Comparison of ENCODE assay signal across 24 cellular contexts in the genomic region with DNA sequence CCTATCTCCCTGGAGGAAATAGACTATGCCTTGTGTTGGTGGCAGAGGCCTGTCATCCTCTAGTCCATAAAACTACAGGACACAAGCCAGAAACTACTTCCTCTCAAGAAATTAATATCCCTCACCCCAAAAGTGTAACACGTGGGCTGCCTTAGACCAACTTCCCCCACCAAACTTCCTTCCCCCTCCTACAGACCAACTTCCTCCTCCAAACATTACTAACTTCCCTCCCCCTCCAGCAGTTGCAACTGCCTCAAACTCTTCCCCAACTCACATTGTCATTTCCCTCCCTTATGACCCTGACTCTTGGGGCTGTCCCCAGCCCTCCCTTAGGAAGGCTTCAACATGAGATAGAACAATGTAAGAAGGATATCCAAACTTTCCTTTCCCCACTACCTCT. TPM values are rescaled to one million over a fixed set of nuclear protein-coding genes. Genes with fewer than 3 reads are reported as not detected.
DNase-seq lines count a peak whose midpoint lies in the region; ATAC-seq, FAIRE-seq and TF ChIP-seq lines count a peak whose summit lies in the region.
"Had no signal": no experiment of that assay in that cellular context is flagged by ENCODE, and none has a peak within 500 bp of the region (broad histone marks: within the 10 kb centered on the region; RNA-seq: fewer than 3 reads in every experiment).

No MANE protein-coding gene starts in this region.

- no peak for TF ChIP-seq CTCF in left ventricle myocardium inferior (IDR thresholded peaks at IDR 0.05; ENCODE audit: borderline replicate concordance)
- TF ChIP-seq CTCF in left lung (IDR thresholded peaks at IDR 0.05), result no peak
- TF ChIP-seq CTCF in upper lobe of right lung (IDR thresholded peaks at IDR 0.05), result no peak

- no peak overlapping the region for H3K27ac Mint-ChIP-seq in T-helper 17 cell
- H3K27ac Mint-ChIP-seq: activated CD4-positive, alpha-beta memory T cell treated with anti-CD3 and anti-CD28 coated beads for 36 hours; activated T-cell treated with anti-CD3 and anti-CD28 coated beads, Interleukin-2, amount 50 U/mL, for 24 hours; stimulated activated naive CD8-positive, alpha-beta T cell treated with anti-CD3 and anti-CD28 coated beads, Interleukin-15, Interleukin-2, amounts not matched to agents 100 ng/mL and 50 ng/mL, for 24 hours had no signal

- H3K4me1 ChIP-seq in left ventricle myocardium inferior (no peaks in the 10 kb centered on the region), left lung (peaks cover 0 to 56% of the 10 kb centered on the region in 2 donors), upper lobe of right lung (no peaks in the 10 kb centered on the region)
- H3K4me1 ChIP-seq: esophagus muscularis mucosa had no signal

- DNase-seq in Right ventricle myocardium inferior (ENCODE audit: missing footprints), result peak; percentile 22
- DNase-seq in left ventricle myocardium inferior, result no peak
- DNase-seq in T-helper 17 cell, result no peak
- DNase-seq in left lung, result peak in 1 of 2 donors; percentile 58
- DNase-seq in upper lobe of right lung, result no peak
- DNase-seq in GM19239 (ENCODE audit: insufficient read length, low spot score), result no peak
- DNase-seq: 8988T; activated CD4-positive, alpha-beta memory T cell treated with anti-CD3 and anti-CD28 coated beads for 36 hours; activated T-cell treated with anti-CD3 and anti-CD28 coated beads, Interleukin-2, amount 50 U/mL, for 24 hours; CD4-positive, CD25-positive, alpha-beta regulatory T cell; Karpas-422; NCI-H1436; stimulated activated CD4-positive, alpha-beta T cell treated with anti-CD3 and anti-CD28 coated beads, Interleukin-12 subunit alpha, Interleukin-12 subunit beta, amount 100 ng/mL, for 4 hours had no signal

- H3K9me3 ChIP-seq in left ventricle myocardium inferior (replicated peaks), result peaks cover 12% of the 10 kb centered on the region
- no peaks in the 10 kb centered on the region for H3K9me3 ChIP-seq in T-helper 17 cell (ENCODE audit: control insufficient read depth, low read length, poor library complexity, severe bottlenecking)
- no peaks in the 10 kb centered on the region for H3K9me3 ChIP-seq in left lung
- no peaks in the 10 kb centered on the region for H3K9me3 ChIP-seq in upper lobe of right lung

- no peaks in the 10 kb centered on the region for H3K36me3 ChIP-seq in left ventricle myocardium inferior
- H3K36me3 ChIP-seq in left lung, result no peaks in the 10 kb centered on the region
- H3K36me3 ChIP-seq in upper lobe of right lung, result no peaks in the 10 kb centered on the region
- H3K36me3 ChIP-seq: esophagus muscularis mucosa had no signal

- FAIRE-seq in GM19239 (lab: Jason Lieb, UNC), result no peak
- FAIRE-seq: bronchial epithelial cell had no signal

- H3K4me1 Mint-ChIP-seq in T-helper 17 cell, result peaks cover 4% of the 10 kb centered on the region

- no peak overlapping the region for H3K4me3 Mint-ChIP-seq in T-helper 17 cell
- H3K4me3 Mint-ChIP-seq: activated CD4-positive, alpha-beta memory T cell treated with anti-CD3 and anti-CD28 coated beads for 36 hours; activated T-cell treated with anti-CD3 and anti-CD28 coated beads, Interleukin-2, amount 50 U/mL, for 24 hours; CD4-positive, CD25-positive, alpha-beta regulatory T cell; stimulated activated naive CD8-positive, alpha-beta T cell treated with anti-CD3 and anti-CD28 coated beads, Interleukin-15, Interleukin-2, amounts not matched to agents 100 ng/mL and 50 ng/mL, for 24 hours had no signal

- H3K27ac ChIP-seq in left ventricle myocardium inferior (replicated peaks) (no peak overlapping the region), left lung (peak overlapping the region in 1 of 2 donors; percentile 84), upper lobe of right lung (no peak overlapping the region)
- H3K27ac ChIP-seq: esophagus muscularis mucosa, SK-N-MC, VCaP had no signal

- H3K4me3 ChIP-seq in left ventricle myocardium inferior (no peak overlapping the region), left lung (no peak overlapping the region), upper lobe of right lung (no peak overlapping the region)
- H3K4me3 ChIP-seq: esophagus muscularis mucosa, SK-N-MC had no signal

- ATAC-seq in Right ventricle myocardium inferior, result peak; percentile 52
- ATAC-seq in T-helper 17 cell, result peak; percentile 47
- peak; percentile 83 for ATAC-seq in left lung
- peak; percentile 92 for ATAC-seq in upper lobe of right lung
- no peak for ATAC-seq in HG02852 (IDR thresholded peaks at IDR 0.05; ENCODE audit: unreplicated experiment)
- ATAC-seq in GM19351 (IDR thresholded peaks at IDR 0.05; ENCODE audit: unreplicated experiment), result no peak

- no peaks in the 10 kb centered on the region for H3K27me3 Mint-ChIP-seq in T-helper 17 cell
- H3K27me3 Mint-ChIP-seq: CD4-positive, CD25-positive, alpha-beta regulatory T cell had no signal

- H3K27me3 ChIP-seq in left ventricle myocardium inferior (ENCODE audit: low read depth) (no peaks in the 10 kb centered on the region), left lung (no peaks in the 10 kb centered on the region), upper lobe of right lung (no peaks in the 10 kb centered on the region)
- H3K27me3 ChIP-seq: esophagus muscularis mucosa had no signal

- H3K36me3 Mint-ChIP-seq in T-helper 17 cell (ENCODE audit: low read depth), result no peaks in the 10 kb centered on the region
- H3K36me3 Mint-ChIP-seq: activated CD4-positive, alpha-beta memory T cell treated with anti-CD3 and anti-CD28 coated beads for 36 hours; CD4-positive, CD25-positive, alpha-beta regulatory T cell had no signal

- intact Hi-C loops in Right ventricle myocardium inferior (cut with DNase I), result no loop called here
- intact Hi-C loops in left ventricle myocardium inferior (cut with micrococcal nuclease), result no loop called here
- intact Hi-C loops in left lung (cut with DNase I), result no loop called here
- intact Hi-C loops in upper lobe of right lung (cut with DNase I), result no loop called here

RNA-seq across cellular contexts. Expression of gene OR52K2, which starts 6.3 kb away (rescaled TPM):
- not detected for total RNA-seq in Right ventricle myocardium inferior
- total RNA-seq in left ventricle myocardium inferior, result not detected
- total RNA-seq in T-helper 17 cell, result not detected
- total RNA-seq in left lung, result 1 to 10 TPM in 1 of 2 donors, not detected in 1; 1.9 TPM
- not detected for total RNA-seq in upper lobe of right lung
- total RNA-seq: activated CD4-positive, alpha-beta memory T cell treated with anti-CD3 and anti-CD28 coated beads for 36 hours; activated naive CD4-positive, alpha-beta T cell treated with anti-CD3 and anti-CD28 coated beads, Interleukin-2, amount 50 U/mL, for 72 hours; bronchial epithelial cell; CD4-positive, CD25-positive, alpha-beta regulatory T cell; esophagus muscularis mucosa; myocyte; posterior vena cava; ureter had no signal

RNA-seq across cellular contexts. Expression of gene OR52K1, which starts 27.0 kb away (rescaled TPM):
- not detected for total RNA-seq in Right ventricle myocardium inferior
- not detected for total RNA-seq in left ventricle myocardium inferior
- not detected for total RNA-seq in T-helper 17 cell
- under 1 TPM; 0.09 to 0.86 TPM for total RNA-seq in left lung
- total RNA-seq in upper lobe of right lung, result 0.12 TPM
- total RNA-seq: activated CD4-positive, alpha-beta memory T cell treated with anti-CD3 and anti-CD28 coated beads for 36 hours; bronchial epithelial cell; CD4-positive, CD25-positive, alpha-beta regulatory T cell; myocyte; posterior vena cava; ureter had no signal

Comparison
In these comparisons a context has a peak if more than half of its experiments do, and no peak if none do; other contexts are left out.
1. ATAC-seq: peak in Right ventricle myocardium inferior (single experiment), T-helper 17 cell (single experiment), left lung (single experiment) and upper lobe of right lung (single experiment); none in HG02852 (single experiment) and GM19351 (single experiment).